In the genomic region with DNA sequence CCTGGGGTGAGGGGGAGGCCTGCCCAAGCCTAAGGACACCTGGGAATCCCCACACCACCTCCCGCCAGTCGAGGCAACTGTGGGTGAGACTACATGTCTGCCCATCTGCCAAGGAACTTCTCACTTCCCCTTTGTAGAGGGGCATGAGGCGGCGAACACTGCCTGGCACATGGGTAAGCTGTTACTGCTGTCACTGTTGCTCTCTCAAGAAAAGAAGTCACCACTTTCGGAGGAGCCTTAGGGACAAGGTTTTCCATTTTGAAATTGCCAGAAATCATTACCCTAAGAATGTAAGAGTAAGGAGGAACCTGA, we compare ENCODE assay signal across 10 cellular contexts. TPM values are rescaled to one million over a fixed set of nuclear protein-coding genes. Genes with fewer than 3 reads are reported as not detected.
DNase-seq lines count a peak whose midpoint lies in the region; ATAC-seq, FAIRE-seq and TF ChIP-seq lines count a peak whose summit lies in the region.
"Had no signal": no experiment of that assay in that cellular context is flagged by ENCODE, and none has a peak within 500 bp of the region (broad histone marks: within the 10 kb centered on the region; RNA-seq: fewer than 3 reads in every experiment).

No MANE protein-coding gene starts in this region.

- intact Hi-C loops in activated CD4-positive, alpha-beta memory T cell treated with anti-CD3 and anti-CD28 coated beads for 36 hours (cut with micrococcal nuclease) = loop anchor here (10.0 kb wide), 2 partner anchors 430 to 600 kb away; a partner anchor contains a TSS
- intact Hi-C loops in tibial artery (cut with DNase I; ENCODE audit: low total_unique reads) = no loop called here

- H3K4me2 ChIP-seq in keratinocyte (ENCODE audit: control insufficient read depth, extremely low read depth, insufficient read depth, low read depth, low read length) = peak overlapping the region; percentile 29

- H3K27ac Mint-ChIP-seq in activated CD4-positive, alpha-beta memory T cell treated with anti-CD3 and anti-CD28 coated beads for 36 hours = peak overlapping the region; percentile 98

- peak overlapping the region; percentile 71 for H3K9ac ChIP-seq in keratinocyte (ENCODE audit: control insufficient read depth, extremely low read depth, insufficient read depth, low read length)

- FAIRE-seq in keratinocyte (lab: Jason Lieb, UNC) = peak; percentile 5

- H4K20me1 ChIP-seq in keratinocyte (ENCODE audit: control insufficient read depth, extremely low read depth, insufficient read depth, low read length) = peaks cover 34% of the 10 kb centered on the region

- no peaks in the 10 kb centered on the region for H3K27me3 Mint-ChIP-seq in activated T-cell treated with anti-CD3 and anti-CD28 coated beads, Interleukin-2, amount 50 U/mL, for 4 hours (ENCODE audit: low read depth)
- no peaks in the 10 kb centered on the region for H3K27me3 Mint-ChIP-seq in activated CD4-positive, alpha-beta memory T cell treated with anti-CD3 and anti-CD28 coated beads for 36 hours

- no peak overlapping the region for H2AFZ ChIP-seq in keratinocyte (ENCODE audit: control insufficient read depth, low read length)

- peaks cover 36% of the 10 kb centered on the region for H3K36me3 Mint-ChIP-seq in activated T-cell treated with anti-CD3 and anti-CD28 coated beads, Interleukin-2, amount 50 U/mL, for 4 hours (ENCODE audit: insufficient read depth)
- peaks cover 54% of the 10 kb centered on the region for H3K36me3 Mint-ChIP-seq in activated CD4-positive, alpha-beta memory T cell treated with anti-CD3 and anti-CD28 coated beads for 36 hours

- H3K27me3 ChIP-seq in keratinocyte (ENCODE audit: control insufficient read depth, extremely low read depth, insufficient read depth, low read length) (no peaks in the 10 kb centered on the region), tibial artery (no peaks in the 10 kb centered on the region)
- H3K27me3 ChIP-seq: BE2C had no signal

- POLR2A ChIA-PET in activated CD4-positive, alpha-beta memory T cell treated with anti-CD3 and anti-CD28 coated beads for 36 hours (lab: Charles Lee) = interaction anchor here (1.2 to 1.7 kb wide), 3 partner anchors 15 to 21 kb away, joined by 3 to 6 read pairs (median 6); no protein-coding TSS in a partner anchor

- peaks cover 88% of the 10 kb centered on the region for H3K4me1 ChIP-seq in keratinocyte (ENCODE audit: control insufficient read depth, extremely low read depth, insufficient read depth, low read length)
- H3K4me1 ChIP-seq in tibial artery = peaks cover 0 to 57% (median 29%) of the 10 kb centered on the region in 4 donors

- H3K79me2 ChIP-seq in keratinocyte (ENCODE audit: control insufficient read depth, insufficient read depth, low read length) = peaks cover 86% of the 10 kb centered on the region

- H3K9me3 ChIP-seq in keratinocyte (ENCODE audit: control insufficient read depth, low read depth, low read length) (no peaks in the 10 kb centered on the region), tibial artery (no peaks in the 10 kb centered on the region)
- H3K9me3 ChIP-seq: BE2C had no signal

- H3K9me1 ChIP-seq in keratinocyte (ENCODE audit: control insufficient read depth, extremely low read depth, insufficient read depth, low read length) = peaks cover 21% of the 10 kb centered on the region

- no peaks in the 10 kb centered on the region for H3K9me3 Mint-ChIP-seq in activated T-cell treated with anti-CD3 and anti-CD28 coated beads, Interleukin-2, amount 50 U/mL, for 4 hours
- H3K9me3 Mint-ChIP-seq in activated CD4-positive, alpha-beta memory T cell treated with anti-CD3 and anti-CD28 coated beads for 36 hours = no peaks in the 10 kb centered on the region

- peaks cover 96% of the 10 kb centered on the region for H3K4me1 Mint-ChIP-seq in activated T-cell treated with anti-CD3 and anti-CD28 coated beads, Interleukin-2, amount 50 U/mL, for 4 hours (ENCODE audit: low read depth)
- H3K4me1 Mint-ChIP-seq in activated CD4-positive, alpha-beta memory T cell treated with anti-CD3 and anti-CD28 coated beads for 36 hours (ENCODE audit: low read depth) = peaks cover 98% of the 10 kb centered on the region

- H3K4me3 Mint-ChIP-seq in activated T-cell treated with anti-CD3 and anti-CD28 coated beads, Interleukin-2, amount 50 U/mL, for 4 hours = no peak overlapping the region
- no peak overlapping the region for H3K4me3 Mint-ChIP-seq in activated CD4-positive, alpha-beta memory T cell treated with anti-CD3 and anti-CD28 coated beads for 36 hours

- dilution Hi-C loops in keratinocyte (cut with MboI; ENCODE audit: extremely low pct_ligation_motif_present, low sequenced_read_pairs) = no loop called here

- no peak for TF ChIP-seq CTCF in keratinocyte (optimal IDR thresholded peaks at IDR 0.05 in 1 of 3, IDR thresholded peaks at IDR 0.05 in 1 of 3, conservative IDR thresholded peaks at IDR 0.05 in 1 of 3; ENCODE audit: extremely low read depth in 1 of 3, insufficient read depth in 2 of 3, low read length in 3 of 3)
- TF ChIP-seq CTCF in tibial artery (IDR thresholded peaks at IDR 0.05) = no peak

- H3K4me3 ChIP-seq in keratinocyte (ENCODE audit: control insufficient read depth in 2 of 3, extremely low read depth in 1 of 3, insufficient read depth in 2 of 3, low read depth in 1 of 3, low read length in 3 of 3) = no peak overlapping the region
- H3K4me3 ChIP-seq in tibial artery = no peak overlapping the region

- H3K36me3 ChIP-seq in keratinocyte (ENCODE audit: control insufficient read depth in 2 of 2, extremely low read depth in 1 of 2, insufficient read depth in 2 of 2, low read length in 2 of 2) (peaks cover 42 to 78% of the 10 kb centered on the region in 2 experiments), tibial artery (peaks cover 3 to 40% (median 16%) of the 10 kb centered on the region in 3 donors)

- DNase-seq in activated T-cell treated with anti-CD3 and anti-CD28 coated beads, Interleukin-2, amount 50 U/mL, for 4 hours = peak; percentile 3
- DNase-seq in activated T-cell treated with anti-CD3 and anti-CD28 coated beads, Interleukin-2, amount 50 U/mL, for 1 hour = no peak
- no peak for DNase-seq in activated CD4-positive, alpha-beta memory T cell treated with anti-CD3 and anti-CD28 coated beads for 36 hours
- DNase-seq in keratinocyte (ENCODE audit: low read depth, low spot score) = no peak
- DNase-seq in tibial artery = peak; percentile 54 to 65
- DNase-seq in kidney tubule cell (ENCODE audit: low spot score) = no peak
- no peak for DNase-seq in central memory CD4-positive, alpha-beta T cell
- no peak for DNase-seq in COLO668 (lab: John Stamatoyannopoulos, UW; ENCODE audit: unreplicated experiment)
- DNase-seq: BE2C had no signal

- H3K27ac ChIP-seq in keratinocyte (ENCODE audit: control insufficient read depth, insufficient read depth, low read length) (peak overlapping the region; percentile 96), tibial artery (no peak overlapping the region)

- CTCF ChIA-PET in activated CD4-positive, alpha-beta memory T cell treated with anti-CD3 and anti-CD28 coated beads for 36 hours (lab: Charles Lee) = interaction anchor here (1.1 to 5.3 kb wide), 3 partner anchors 12 to 138 kb away, joined by 3 to 39 read pairs (median 4); no protein-coding TSS in a partner anchor

- no peak for ATAC-seq in activated T-cell treated with anti-CD3 and anti-CD28 coated beads, Interleukin-2, amount 50 U/mL, for 4 hours
- ATAC-seq: Right ventricle myocardium inferior had no signal

RNA-seq across cellular contexts. Expression of a gene that starts 23.4 kb away (rescaled TPM):
- 100 to 1,000 TPM; 135 to 141 (median 140) TPM for total RNA-seq in activated T-cell treated with anti-CD3 and anti-CD28 coated beads, Interleukin-2, amount 50 U/mL, for 4 hours
- 10 to 100 TPM; 67.6 to 73.6 TPM for total RNA-seq in activated CD4-positive, alpha-beta memory T cell treated with anti-CD3 and anti-CD28 coated beads for 36 hours
- polyA plus RNA-seq in keratinocyte = 580 to 1,115 TPM (median 689 TPM) in 3 replicates
- 202 TPM for polyA plus RNA-seq in keratinocyte (2011; ENCODE audit: low read depth)
- polyA plus RNA-seq in keratinocyte (2011; cell fraction: cytosol; rRNA removed) = 275 and 321 TPM in 2 replicates
- 1,814 and 2,318 TPM in 2 replicates for polyA plus RNA-seq in keratinocyte (2011; cell fraction: nucleus; rRNA removed)
- polyA plus RNA-seq in keratinocyte (2012; ENCODE audit: low replicate concordance) = 844 and 1,046 TPM in 2 replicates
- polyA minus RNA-seq in keratinocyte = 817 to 1,377 TPM (median 1,072 TPM) in 3 replicates
- 724 TPM for polyA minus RNA-seq in keratinocyte (2011; cell fraction: cytosol; rRNA and poly(A)+ RNA removed)
- polyA minus RNA-seq in keratinocyte (2011; cell fraction: nucleus; rRNA and poly(A)+ RNA removed) = 1,644 and 2,001 TPM in 2 replicates

Comparison
In these comparisons a context has a peak if more than half of its experiments do, and no peak if none do; other contexts are left out.
1. DNase-seq: peak in activated T-cell treated with anti-CD3 and anti-CD28 coated beads, Interleukin-2, amount 50 U/mL, for 4 hours (single experiment) and tibial artery (2 of 2); none in activated T-cell treated with anti-CD3 and anti-CD28 coated beads, Interleukin-2, amount 50 U/mL, for 1 hour (single experiment), activated CD4-positive, alpha-beta memory T cell treated with anti-CD3 and anti-CD28 coated beads for 36 hours (single experiment), keratinocyte (single experiment), kidney tubule cell (single experiment), central memory CD4-positive, alpha-beta T cell (single experiment) and COLO668 (single experiment).